8 cellular contexts compared by ENCODE assay signal in the genomic region with DNA sequence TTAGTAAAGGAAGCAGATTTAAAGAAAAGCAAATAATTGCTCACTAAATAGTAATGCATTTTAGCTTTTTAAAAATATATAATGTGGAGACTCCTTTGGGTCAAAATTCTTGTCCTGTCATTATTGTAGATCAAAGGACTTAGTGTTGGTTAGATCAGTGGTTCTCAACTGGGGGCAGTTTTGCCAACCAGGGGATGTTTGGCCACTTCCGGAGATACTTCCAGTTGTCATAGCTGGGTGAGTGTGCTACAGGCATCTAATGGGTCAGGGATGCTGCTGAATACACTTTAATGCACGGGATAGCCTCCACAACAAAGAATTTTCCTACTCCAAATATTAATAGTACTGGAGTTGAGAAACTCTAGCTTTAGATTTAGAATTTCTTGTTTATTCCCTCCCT.
A peak's percentile ranks its signal among the peaks of the same experiment; 100 is the strongest.
DNase-seq lines count a peak whose midpoint lies in the region; ATAC-seq and TF ChIP-seq lines count a peak whose summit lies in the region.

No MANE protein-coding gene starts in this region.

- H3K4me3 ChIP-seq in RWPE2 (ENCODE audit: severe bottlenecking) (peak overlapping the region; percentile 22), thymus (ENCODE audit: low read length) (peak overlapping the region; percentile 57)

- H3K27ac Mint-ChIP-seq in activated CD4-positive, alpha-beta T cell treated with anti-CD3 and anti-CD28 coated beads, Interleukin-2, amount 10 ng/mL, durations not matched to agents 7 days and 5 days = peak overlapping the region; percentile 93
- peak overlapping the region in 5 of 6 donors; percentile 32 to 69 (median 65) for H3K27ac Mint-ChIP-seq in immature natural killer cell
- H3K27ac Mint-ChIP-seq in nephron progenitor cell = no peak overlapping the region
- no peak overlapping the region for H3K27ac Mint-ChIP-seq in CD14-positive monocyte

- no peaks in the 10 kb centered on the region for H3K27me3 Mint-ChIP-seq in activated CD4-positive, alpha-beta T cell treated with anti-CD3 and anti-CD28 coated beads, Interleukin-2, amount 10 ng/mL, durations not matched to agents 7 days and 5 days
- H3K27me3 Mint-ChIP-seq in immature natural killer cell (ENCODE audit: low read depth in 3 of 3) (peaks cover 0 to 4% (median 0%) of the 10 kb centered on the region in 3 donors), nephron progenitor cell (ENCODE audit: low read depth, poor library complexity) (no peaks in the 10 kb centered on the region), CD14-positive monocyte (ENCODE audit: low read depth in 3 of 3) (no peaks in the 10 kb centered on the region)

- POLR2A ChIA-PET in activated CD4-positive, alpha-beta T cell treated with anti-CD3 and anti-CD28 coated beads, Interleukin-2, amount 10 ng/mL, durations not matched to agents 7 days and 5 days (lab: Charles Lee) = no interaction called here

- H3K4me3 Mint-ChIP-seq in activated CD4-positive, alpha-beta T cell treated with anti-CD3 and anti-CD28 coated beads, Interleukin-2, amount 10 ng/mL, durations not matched to agents 7 days and 5 days = peak overlapping the region; percentile 74
- H3K4me3 Mint-ChIP-seq in immature natural killer cell (peak overlapping the region; percentile 70 to 80 (median 74)), nephron progenitor cell (no peak overlapping the region), CD14-positive monocyte (no peak overlapping the region)

- 95% methylated on average over 2 of the region's 2 CpGs for WGBS in thymus

- intact Hi-C loops in CD14-positive monocyte (cut with micrococcal nuclease) = no loop called here

- H3K27ac ChIP-seq in RWPE2 (ENCODE audit: poor library complexity, severe bottlenecking) (peak overlapping the region; percentile 65), thymus (ENCODE audit: low read depth) (peak overlapping the region; percentile 43)

- DNase-seq in activated CD4-positive, alpha-beta T cell treated with anti-CD3 and anti-CD28 coated beads, Interleukin-2, amount 10 ng/mL, durations not matched to agents 7 days and 5 days = no peak
- no peak for DNase-seq in activated CD4-positive, alpha-beta T cell treated with anti-CD3 and anti-CD28 coated beads for 1 hour
- DNase-seq in RWPE2 (ENCODE audit: low spot score) (no peak), immature natural killer cell (no peak), nephron progenitor cell (no peak), CD14-positive monocyte (ENCODE audit: low spot score) (no peak)
- no peak for DNase-seq in stimulated activated CD4-positive, alpha-beta T cell treated with anti-CD3 and anti-CD28 coated beads, Interleukin-15, amount 100 ng/mL, for 24 hours

- H3K4me1 ChIP-seq in RWPE2 (ENCODE audit: insufficient read depth, poor library complexity, severe bottlenecking) = peaks cover 8% of the 10 kb centered on the region
- peaks cover 17% of the 10 kb centered on the region for H3K4me1 ChIP-seq in thymus (ENCODE audit: control insufficient read depth, insufficient read depth, low read length)

- peaks cover 26% of the 10 kb centered on the region for H3K36me3 Mint-ChIP-seq in activated CD4-positive, alpha-beta T cell treated with anti-CD3 and anti-CD28 coated beads, Interleukin-2, amount 10 ng/mL, durations not matched to agents 7 days and 5 days (ENCODE audit: low read depth)
- no peaks in the 10 kb centered on the region for H3K36me3 Mint-ChIP-seq in immature natural killer cell
- H3K36me3 Mint-ChIP-seq in nephron progenitor cell (ENCODE audit: low read depth) = no peaks in the 10 kb centered on the region
- no peaks in the 10 kb centered on the region for H3K36me3 Mint-ChIP-seq in CD14-positive monocyte

- no peaks in the 10 kb centered on the region for H3K36me3 ChIP-seq in RWPE2 (ENCODE audit: low read depth)
- no peaks in the 10 kb centered on the region for H3K36me3 ChIP-seq in thymus (ENCODE audit: control insufficient read depth, insufficient read depth)

- peaks cover 66% of the 10 kb centered on the region for H3K4me1 Mint-ChIP-seq in activated CD4-positive, alpha-beta T cell treated with anti-CD3 and anti-CD28 coated beads, Interleukin-2, amount 10 ng/mL, durations not matched to agents 7 days and 5 days
- peaks cover 20 to 37% of the 10 kb centered on the region in 2 donors for H3K4me1 Mint-ChIP-seq in immature natural killer cell
- no peaks in the 10 kb centered on the region for H3K4me1 Mint-ChIP-seq in nephron progenitor cell
- H3K4me1 Mint-ChIP-seq in CD14-positive monocyte = peaks cover 25% of the 10 kb centered on the region

- peaks cover 15% of the 10 kb centered on the region for H3K9me3 Mint-ChIP-seq in activated CD4-positive, alpha-beta T cell treated with anti-CD3 and anti-CD28 coated beads, Interleukin-2, amount 10 ng/mL, durations not matched to agents 7 days and 5 days
- H3K9me3 Mint-ChIP-seq in immature natural killer cell (peaks cover 0 to 3% (median 0%) of the 10 kb centered on the region in 6 donors), nephron progenitor cell (no peaks in the 10 kb centered on the region), CD14-positive monocyte (peaks cover 0 to 2% (median 0%) of the 10 kb centered on the region in 7 donors)

- H3K9me3 ChIP-seq in RWPE2 (ENCODE audit: severe bottlenecking) (no peaks in the 10 kb centered on the region), thymus (ENCODE audit: control insufficient read depth) (peaks cover 1% of the 10 kb centered on the region)

- H3K27me3 ChIP-seq in RWPE2 (ENCODE audit: insufficient read depth, poor library complexity, severe bottlenecking) (no peaks in the 10 kb centered on the region), thymus (ENCODE audit: control insufficient read depth, insufficient read depth) (no peaks in the 10 kb centered on the region)

- no peak for TF ChIP-seq CTCF in RWPE2 (IDR thresholded peaks at IDR 0.05; ENCODE audit: poor library complexity, severe bottlenecking)
- TF ChIP-seq CTCF in nephron progenitor cell (IDR thresholded peaks at IDR 0.05) = no peak
- TF ChIP-seq CTCF in CD14-positive monocyte (IDR thresholded peaks at IDR 0.05) = no peak

- CTCF ChIA-PET in activated CD4-positive, alpha-beta T cell treated with anti-CD3 and anti-CD28 coated beads, Interleukin-2, amount 10 ng/mL, durations not matched to agents 7 days and 5 days (lab: Charles Lee) = no interaction called here

- no peak for ATAC-seq in RWPE2 (ENCODE audit: low read depth)

Comparison
In these comparisons a context has a peak if more than half of its experiments do, and no peak if none do; other contexts are left out.
1. H3K27ac Mint-ChIP-seq: peak in activated CD4-positive, alpha-beta T cell treated with anti-CD3 and anti-CD28 coated beads, Interleukin-2, amount 10 ng/mL, durations not matched to agents 7 days and 5 days (single experiment) and immature natural killer cell (5 of 6); none in nephron progenitor cell (single experiment) and CD14-positive monocyte (0 of 7).
2. H3K4me3 Mint-ChIP-seq: peak in activated CD4-positive, alpha-beta T cell treated with anti-CD3 and anti-CD28 coated beads, Interleukin-2, amount 10 ng/mL, durations not matched to agents 7 days and 5 days (single experiment) and immature natural killer cell (5 of 5); none in nephron progenitor cell (single experiment) and CD14-positive monocyte (0 of 2).